16 cellular contexts compared by ENCODE assay signal in the genomic region with DNA sequence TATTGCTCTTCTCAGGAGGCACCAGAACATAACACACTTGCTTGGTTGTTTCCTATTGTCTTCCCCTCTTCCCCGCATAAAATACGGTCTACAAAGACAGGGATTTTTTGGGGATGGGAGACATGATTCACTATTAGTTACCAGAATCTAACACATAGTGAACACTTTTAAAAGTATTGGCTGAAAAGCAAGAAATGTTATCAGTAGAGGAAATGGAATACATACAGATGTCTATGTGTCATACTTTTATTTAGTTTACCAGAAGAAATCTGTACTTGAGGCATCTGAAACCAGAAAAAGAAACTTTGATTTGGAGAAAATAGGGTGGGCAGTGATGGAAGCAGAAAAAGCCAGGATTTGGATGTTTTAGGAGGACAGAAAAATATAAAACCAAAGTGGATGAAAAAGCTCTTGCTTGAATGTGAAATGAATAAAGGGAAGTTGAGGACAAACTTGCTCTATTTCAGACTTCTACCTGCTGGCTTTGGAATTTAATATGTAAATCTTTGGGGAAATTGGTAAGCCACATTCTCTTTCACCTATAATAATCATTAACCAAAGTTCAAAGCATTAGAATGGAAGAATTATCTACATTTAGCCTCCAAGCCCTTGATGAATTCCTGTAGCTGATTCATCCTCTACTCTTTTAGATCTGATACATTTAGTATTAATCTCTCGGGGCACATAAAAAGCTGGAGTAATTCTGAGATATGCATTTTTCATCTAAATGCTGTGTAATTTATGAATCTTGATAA.
"Had no signal": no experiment of that assay in that cellular context is flagged by ENCODE, and none has a peak within 500 bp of the region (broad histone marks: within the 10 kb centered on the region; RNA-seq: fewer than 3 reads in every experiment).

No MANE protein-coding gene starts in this region.

- H3K27me3 ChIP-seq: heart right ventricle, suprapubic skin, transverse colon, uterus had no signal

- H3K27ac ChIP-seq: suprapubic skin, transverse colon, uterus, WERI-Rb-1 had no signal

- H3K9me3 ChIP-seq: heart right ventricle, suprapubic skin, transverse colon, uterus had no signal

- H3K4me3 ChIP-seq: heart right ventricle, suprapubic skin, transverse colon, uterus had no signal

- H3K36me3 ChIP-seq: suprapubic skin, transverse colon, uterus, WERI-Rb-1 had no signal

- DNase-seq: activated CD4-positive, alpha-beta T cell treated with anti-CD3 and anti-CD28 coated beads, Interleukin-2, amount 50 U/mL, for 48 hours; activated gamma-delta T cell treated with Interleukin-2 at 50 U/mL for 16 hours; central memory CD4-positive, alpha-beta T cell; cortex of kidney; heart right ventricle; immature natural killer cell; left cardiac atrium; posterior cingulate gyrus; retina; stimulated activated CD4-positive, alpha-beta T cell treated with anti-CD3 and anti-CD28 coated beads, Interleukin-2, amount 100 ng/mL, for 24 hours; SW 1271; transverse colon; uterus; WERI-Rb-1 had no signal

- H3K4me1 ChIP-seq: suprapubic skin, transverse colon, uterus had no signal

- FAIRE-seq: endometrium had no signal
